11 cellular contexts compared by ENCODE assay signal in the genomic region with DNA sequence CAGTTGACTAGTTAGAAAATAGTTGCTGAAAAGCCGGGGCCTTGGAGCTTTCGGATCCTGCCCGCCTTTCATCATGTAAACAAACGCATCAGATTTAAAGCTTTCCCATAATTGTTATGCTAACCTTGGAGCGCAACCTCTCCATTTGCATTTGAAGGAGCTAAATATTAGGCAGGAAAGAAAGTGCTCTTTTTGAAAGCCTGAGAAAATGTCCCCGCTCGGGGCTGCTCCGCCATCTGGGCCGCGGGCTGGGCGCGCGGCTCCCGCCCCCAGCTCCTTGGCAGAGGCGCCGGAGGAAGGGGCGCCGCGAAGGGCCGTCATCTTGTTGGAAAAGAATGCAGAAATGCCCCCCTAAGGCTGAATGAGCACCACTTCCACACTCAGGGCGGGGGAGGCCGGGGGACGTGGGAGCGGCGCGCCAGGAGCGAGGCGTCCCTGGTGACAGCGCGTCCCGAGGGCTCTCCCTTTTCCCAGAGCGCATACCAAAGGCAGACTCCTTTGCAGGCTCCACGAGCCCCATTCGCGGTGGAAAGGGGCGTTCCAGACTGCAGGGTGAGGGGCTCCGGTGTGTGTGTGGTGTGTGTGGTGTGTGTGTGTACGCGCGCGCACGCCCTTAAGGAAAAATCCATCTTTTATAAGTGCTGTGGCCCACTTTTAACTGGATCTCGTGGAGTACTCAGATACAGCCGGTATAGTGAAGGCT.
A peak's percentile ranks its signal among the peaks of the same experiment; 100 is the strongest.
DNase-seq lines count a peak whose midpoint lies in the region; ATAC-seq, FAIRE-seq and TF ChIP-seq lines count a peak whose summit lies in the region.
"Had no signal": no experiment of that assay in that cellular context is flagged by ENCODE, and none has a peak within 500 bp of the region (broad histone marks: within the 10 kb centered on the region; RNA-seq: fewer than 3 reads in every experiment).

No MANE protein-coding gene starts in this region.

- H3K27ac ChIP-seq in kidney (ENCODE audit: low read depth in 2 of 2, low read length in 2 of 2) = no peak overlapping the region

- H3K4me1 ChIP-seq in kidney (ENCODE audit: control insufficient read depth in 1 of 2, insufficient read depth in 1 of 2, low read depth in 1 of 2, low read length in 2 of 2) = no peaks in the 10 kb centered on the region
- H3K4me1 ChIP-seq in skeletal muscle satellite cell (ENCODE audit: control insufficient read depth, insufficient read depth, low read length) = no peaks in the 10 kb centered on the region

- H3K4me2 ChIP-seq in skeletal muscle satellite cell (ENCODE audit: low read length) = peak overlapping the region; percentile 90

- H3K9ac ChIP-seq in kidney (ENCODE audit: low read length in 2 of 2) = no peak overlapping the region
- H3K9ac ChIP-seq in skeletal muscle satellite cell (ENCODE audit: low read depth, low read length) = no peak overlapping the region

- H3K27me3 ChIP-seq in skeletal muscle satellite cell (ENCODE audit: control insufficient read depth, insufficient read depth, low read length) = peaks cover 48% of the 10 kb centered on the region

- DNase-seq in HFF-Myc (ENCODE audit: extremely low read depth, low read depth) = no peak
- DNase-seq in cerebellar cortex (ENCODE audit: low spot score) = peak; percentile 13
- DNase-seq in kidney = peak; percentile 73
- DNase-seq in KG1 (lab: John Stamatoyannopoulos, UW) = no peak
- DNase-seq in T-helper 9 cell = no peak
- DNase-seq: activated gamma-delta T cell treated with Interleukin-2 at 50 U/mL for 16 hours, HCEC 1CT, MM.1S had no signal

- intact Hi-C loops in kidney (cut with DNase I) = no loop called here

- no peak for FAIRE-seq in kidney (lab: Jason Lieb, UNC)

- ATAC-seq in HG02642 (IDR thresholded peaks at IDR 0.05; ENCODE audit: poor library complexity, unreplicated experiment) (no peak), HG02970 (IDR thresholded peaks at IDR 0.05; ENCODE audit: low FRiP score, unreplicated experiment) (no peak)

- TF ChIP-seq CTCF in HFF-Myc (IDR thresholded peaks at IDR 0.05; ENCODE audit: low read depth, low read length, missing control alignments) (no peak), kidney (IDR thresholded peaks at IDR 0.05; ENCODE audit: borderline replicate concordance, extremely low read depth, insufficient read depth) (no peak)

- no peaks in the 10 kb centered on the region for H3K36me3 ChIP-seq in kidney (ENCODE audit: control insufficient read depth in 1 of 2, insufficient read depth in 2 of 2, low read length in 2 of 2)
- no peaks in the 10 kb centered on the region for H3K36me3 ChIP-seq in skeletal muscle satellite cell (ENCODE audit: insufficient read depth, low read length)

- H3K9me3 ChIP-seq in kidney (ENCODE audit: control insufficient read depth in 1 of 2, low read length in 2 of 2) (peaks cover 0 to 2% of the 10 kb centered on the region in 2 donors), skeletal muscle satellite cell (replicated peaks; ENCODE audit: low read length) (no peaks in the 10 kb centered on the region)

- H3K4me3 ChIP-seq in HFF-Myc (replicated peaks; ENCODE audit: low read depth, low read length) (peak overlapping the region; percentile 36), kidney (ENCODE audit: low read length in 2 of 2) (peak overlapping the region; percentile 44 to 48), skeletal muscle satellite cell (ENCODE audit: low read length) (peak overlapping the region; percentile 68)

Comparison
In these comparisons a context has a peak if more than half of its experiments do, and no peak if none do; other contexts are left out.
1. DNase-seq: peak in cerebellar cortex (single experiment) and kidney (single experiment); none in HFF-Myc (single experiment), KG1 (single experiment) and T-helper 9 cell (single experiment).
2. Peak in every context shown above with its lines, with median percentiles within 50 percentile points of each other: H3K4me3 ChIP-seq.